12 cellular contexts compared by ENCODE assay signal in genomic region chr11:13205446-13205845, GRCh38.
DNase-seq lines count a peak whose midpoint lies in the region; ATAC-seq and TF ChIP-seq lines count a peak whose summit lies in the region.
"Had no signal": no experiment of that assay in that cellular context is flagged by ENCODE, and none has a peak within 500 bp of the region (broad histone marks: within the 10 kb centered on the region; RNA-seq: fewer than 3 reads in every experiment).

No MANE protein-coding gene starts in this region.

- no peak overlapping the region for H3K56ac ChIP-seq in H9 (ENCODE audit: insufficient read length, low read depth, low read length)

- no peak overlapping the region for H3K9ac ChIP-seq in H9 (ENCODE audit: extremely low read depth, insufficient read length, low read length)
- no peak overlapping the region for H3K9ac ChIP-seq in mesenchymal stem cell (ENCODE audit: low read length)

- no CpG with 5 or more reads among the region's 2 CpGs for WGBS in H9 (ENCODE audit: extremely low coverage, insufficient read length, low lambda C conversion rate)
- WGBS in mesenchymal stem cell = 62% methylated on average over 2 of the region's 2 CpGs

- no peaks in the 10 kb centered on the region for H4K20me1 ChIP-seq in H9 (ENCODE audit: control insufficient read depth, insufficient read depth, insufficient read length)

- H2AK5ac ChIP-seq in H9 (ENCODE audit: insufficient read length, low read length) = no peak overlapping the region
- H2AK5ac ChIP-seq in mesenchymal stem cell (ENCODE audit: low read length, severe bottlenecking) = no peak overlapping the region

- TF ChIP-seq CTCF in H9 (conservative IDR thresholded peaks at IDR 0.05) = no peak

- H2BK5ac ChIP-seq in H9 (ENCODE audit: insufficient read length, low read length) (no peak overlapping the region), mesenchymal stem cell (ENCODE audit: low read depth, low read length, poor library complexity, severe bottlenecking) (no peak overlapping the region)

- H3K27me3 Mint-ChIP-seq in H9 (ENCODE audit: low read depth) = no peaks in the 10 kb centered on the region

- H3K9me3 ChIP-seq in H9 (ENCODE audit: control insufficient read depth, low read depth, low read length) = no peaks in the 10 kb centered on the region
- H3K9me3 ChIP-seq in mesenchymal stem cell (ENCODE audit: control insufficient read depth, low read length) = peaks cover 10% of the 10 kb centered on the region

- H3K4ac ChIP-seq in H9 (ENCODE audit: low read depth, low read length) (no peak overlapping the region), mesenchymal stem cell (ENCODE audit: low read depth in 1 of 2, low read length in 2 of 2) (no peak overlapping the region)

- H3K9me3 Mint-ChIP-seq in H9 = peaks cover 0 to 5% of the 10 kb centered on the region in 2 experiments; a peak in 2 of 5 replicates

- ATAC-seq in GM18907 (IDR thresholded peaks at IDR 0.05; ENCODE audit: unreplicated experiment) (peak; percentile 84), GM19328 (IDR thresholded peaks at IDR 0.05; ENCODE audit: unreplicated experiment) (no peak)
- ATAC-seq: naive thymus-derived CD8-positive, alpha-beta T cell had no signal

- peak overlapping the region in 1 of 3 experiments; percentile 83; a peak in 1 of 7 replicates for H3K27ac Mint-ChIP-seq in H9
- H3K27ac Mint-ChIP-seq: activated B cell treated with CpG ODN at 0.5 μM for 24 hours had no signal

- H3K23me2 ChIP-seq in H9 (ENCODE audit: insufficient read length, low read depth, low read length, poor library complexity, severe bottlenecking) = no peaks in the 10 kb centered on the region

- no peak overlapping the region for H3K23ac ChIP-seq in H9 (ENCODE audit: insufficient read length, low read depth, low read length)
- no peak overlapping the region for H3K23ac ChIP-seq in mesenchymal stem cell (ENCODE audit: low read length in 2 of 2)

- H3K27me3 ChIP-seq in H9 (ENCODE audit: insufficient read depth, low read length) (no peaks in the 10 kb centered on the region), mesenchymal stem cell (ENCODE audit: control insufficient read depth in 1 of 2, insufficient read depth in 1 of 2, low read length in 2 of 2) (no peaks in the 10 kb centered on the region)

- H3K4me2 ChIP-seq in H9 (ENCODE audit: insufficient read depth, insufficient read length, low read length) (no peak overlapping the region), mesenchymal stem cell (ENCODE audit: low read length, poor library complexity, severe bottlenecking) (no peak overlapping the region)

- H3K14ac ChIP-seq in H9 (ENCODE audit: insufficient read depth, low read length) = no peak overlapping the region
- H3K14ac ChIP-seq in mesenchymal stem cell (ENCODE audit: low read length in 2 of 2) = no peak overlapping the region

- peaks cover 6% of the 10 kb centered on the region; the same call in 1 of the 2 replicates for H3K4me1 ChIP-seq in H9 (ENCODE audit: insufficient read depth, low read length)
- peaks cover 10% of the 10 kb centered on the region for H3K4me1 ChIP-seq in mesenchymal stem cell (ENCODE audit: control insufficient read depth, insufficient read depth, low read depth, low read length)

- H3K36me3 Mint-ChIP-seq in H9 (ENCODE audit: insufficient read depth in 1 of 3, low read depth in 3 of 3) = no peaks in the 10 kb centered on the region

- H3T11ph ChIP-seq in H9 (ENCODE audit: low read length) = no peak overlapping the region

- H3K18ac ChIP-seq in H9 (ENCODE audit: insufficient read length, low read depth, low read length) (no peak overlapping the region), mesenchymal stem cell (ENCODE audit: low read depth in 1 of 2, low read length in 2 of 2) (peak overlapping the region in 1 of 2 experiments; percentile 72)

- H2BK15ac ChIP-seq in H9 (ENCODE audit: low read depth, low read length) = no peak overlapping the region
- no peak overlapping the region for H2BK15ac ChIP-seq in mesenchymal stem cell (ENCODE audit: low read depth, poor library complexity, severe bottlenecking)

- no peak overlapping the region for H2BK12ac ChIP-seq in H9 (ENCODE audit: insufficient read length, low read depth, low read length)
- no peak overlapping the region for H2BK12ac ChIP-seq in mesenchymal stem cell (ENCODE audit: low read length in 2 of 2)

- no peak overlapping the region for H4K5ac ChIP-seq in H9 (ENCODE audit: insufficient read length, low read depth, low read length)

- H3K79me1 ChIP-seq in H9 (ENCODE audit: insufficient read depth, low read depth, low read length, poor library complexity, severe bottlenecking) = no peaks in the 10 kb centered on the region
- H3K79me1 ChIP-seq in mesenchymal stem cell (replicated peaks; ENCODE audit: low read length, poor library complexity, severe bottlenecking) = no peaks in the 10 kb centered on the region

- DNase-seq in H9 (no peak), M059J (ENCODE audit: low read depth) (peak; percentile 45), mesenchymal stem cell (no peak), DMS114 treated with DMSO at 0.1 percent for 48 hours (lab: John Stamatoyannopoulos, UW; ENCODE audit: unreplicated experiment) (no peak), AG20443 (ENCODE audit: low spot score) (no peak)
- DNase-seq in activated CD4-positive, CD25-positive, alpha-beta regulatory T cell treated with anti-CD3 and anti-CD28 coated beads, Interleukin-2, amount 50 U/mL, for 72 hours = no peak
- DNase-seq: activated B cell treated with CpG ODN at 0.5 μM for 24 hours; naive thymus-derived CD8-positive, alpha-beta T cell; NCI-H524 had no signal

- H2AFZ ChIP-seq in H9 (ENCODE audit: low read length) = peak overlapping the region; percentile 78
- H2AFZ ChIP-seq in mesenchymal stem cell (ENCODE audit: low read depth, low read length) = peak overlapping the region; percentile 79

- no peaks in the 10 kb centered on the region for H3K36me3 ChIP-seq in mesenchymal stem cell (ENCODE audit: control insufficient read depth in 1 of 2, insufficient read depth in 2 of 2, low read depth in 1 of 2, low read length in 2 of 2)

- no peak overlapping the region for H4K8ac ChIP-seq in H9 (replicated peaks; ENCODE audit: insufficient read length, low read depth, low read length)
- H4K8ac ChIP-seq in mesenchymal stem cell (ENCODE audit: low read length) = peak overlapping the region; percentile 36

- H2BK120ac ChIP-seq in H9 (ENCODE audit: low read depth, low read length, poor library complexity, severe bottlenecking) (no peak overlapping the region), mesenchymal stem cell (ENCODE audit: low read depth, low read length) (no peak overlapping the region)

- H3K27ac ChIP-seq in H9 (ENCODE audit: insufficient read length, low read depth, low read length) = no peak overlapping the region
- no peak overlapping the region for H3K27ac ChIP-seq in mesenchymal stem cell (ENCODE audit: low read length, poor library complexity, severe bottlenecking)
- H3K27ac ChIP-seq: HL-60 had no signal

- no peak overlapping the region for H3K4me3 Mint-ChIP-seq in H9
- H3K4me3 Mint-ChIP-seq: activated B cell treated with CpG ODN at 0.5 μM for 24 hours; naive thymus-derived CD8-positive, alpha-beta T cell had no signal

- peaks cover 22 to 24% of the 10 kb centered on the region in 2 experiments for H3K4me1 Mint-ChIP-seq in H9

- H3K79me2 ChIP-seq in H9 (ENCODE audit: insufficient read depth, low read length) = no peaks in the 10 kb centered on the region

- H2BK20ac ChIP-seq in H9 (ENCODE audit: low read depth, low read length, poor library complexity, severe bottlenecking) = no peak overlapping the region

- no peak overlapping the region for H3K4me3 ChIP-seq in mesenchymal stem cell (ENCODE audit: insufficient read depth in 1 of 2, low read depth in 1 of 2, low read length in 2 of 2)

- H4K91ac ChIP-seq in H9 (ENCODE audit: insufficient read length, low read depth, low read length) (no peak overlapping the region), mesenchymal stem cell (ENCODE audit: low read length) (no peak overlapping the region)
